ENCODE assay signal across 9 cellular contexts in genomic region chr10:54800677-54801480, GRCh38. TPM values are rescaled to one million over a fixed set of nuclear protein-coding genes. Genes with fewer than 3 reads are reported as not detected.
DNase-seq lines count a peak whose midpoint lies in the region; ATAC-seq and TF ChIP-seq lines count a peak whose summit lies in the region.
"Had no signal": no experiment of that assay in that cellular context is flagged by ENCODE, and none has a peak within 500 bp of the region (broad histone marks: within the 10 kb centered on the region; RNA-seq: fewer than 3 reads in every experiment).

TSS of gene PCDH15 (minus strand) at chr10:54801231. CDS start at chr10:54664262, 136,969 bp downstream.

- no peaks in the 10 kb centered on the region for H3K79me2 ChIP-seq in OCI-LY3 (ENCODE audit: low read length)

- H3K4me3 Mint-ChIP-seq in activated CD8-positive, alpha-beta T cell treated with anti-CD3 and anti-CD28 coated beads, Interleukin-2, amount 10 ng/mL, durations not matched to agents 7 days and 5 days, result no peak within 1 kb of the TSS
- H3K4me3 Mint-ChIP-seq: activated naive CD8-positive, alpha-beta T cell had no signal

- no peak within 1 kb of the TSS for H3K27ac ChIP-seq in OCI-LY3 (ENCODE audit: low read length)
- no peak within 1 kb of the TSS for H3K27ac ChIP-seq in effector memory CD4-positive, alpha-beta T cell (ENCODE audit: insufficient read depth, low read length, poor library complexity, severe bottlenecking)

- H3K4me1 Mint-ChIP-seq in activated CD8-positive, alpha-beta T cell treated with anti-CD3 and anti-CD28 coated beads, Interleukin-2, amount 10 ng/mL, durations not matched to agents 7 days and 5 days (ENCODE audit: low read depth), result no peaks in the 10 kb centered on the region

- TF ChIP-seq CTCF in OCI-LY3 (IDR thresholded peaks at IDR 0.05; ENCODE audit: low read depth, low read length) (peak; percentile 59), mucosa of descending colon (IDR thresholded peaks at IDR 0.05) (no peak)

- no peaks in the 10 kb centered on the region for H3K27me3 ChIP-seq in OCI-LY3 (ENCODE audit: low read depth, low read length)
- H3K27me3 ChIP-seq in effector memory CD4-positive, alpha-beta T cell (replicated peaks; ENCODE audit: control insufficient read depth, insufficient read depth, low read length, poor library complexity, severe bottlenecking), result no peaks in the 10 kb centered on the region

- no peaks in the 10 kb centered on the region for H3K9me3 Mint-ChIP-seq in activated CD8-positive, alpha-beta T cell treated with anti-CD3 and anti-CD28 coated beads, Interleukin-2, amount 10 ng/mL, durations not matched to agents 7 days and 5 days (ENCODE audit: insufficient read depth)

- peak within 1 kb of the TSS; percentile 75 for H3K4me2 ChIP-seq in OCI-LY3 (ENCODE audit: low read length)

- H3K4me1 ChIP-seq in OCI-LY3 (ENCODE audit: low read length) (peaks cover 18% of the 10 kb centered on the region), mucosa of descending colon (ENCODE audit: low read depth) (no peaks in the 10 kb centered on the region)
- no peaks in the 10 kb centered on the region for H3K4me1 ChIP-seq in effector memory CD4-positive, alpha-beta T cell (ENCODE audit: control insufficient read depth, insufficient read depth, low read length, poor library complexity, severe bottlenecking)

- POLR2A ChIA-PET in HEK293T (lab: Yijun Ruan, JAX), result no interaction called here
- POLR2A ChIA-PET in activated CD8-positive, alpha-beta T cell treated with anti-CD3 and anti-CD28 coated beads, Interleukin-2, amount 10 ng/mL, durations not matched to agents 7 days and 5 days (lab: Charles Lee), result no interaction called here

- H3K36me3 ChIP-seq in OCI-LY3 (replicated peaks; ENCODE audit: low read depth, low read length) (no peaks in the 10 kb centered on the region), mucosa of descending colon (ENCODE audit: low read depth) (no peaks in the 10 kb centered on the region)
- no peaks in the 10 kb centered on the region for H3K36me3 ChIP-seq in effector memory CD4-positive, alpha-beta T cell (ENCODE audit: control insufficient read depth, insufficient read depth, low read length)

- peak; percentile 51 for DNase-seq in HEK293T (ENCODE audit: extremely low spot score)
- DNase-seq in glomerular visceral epithelial cell (ENCODE audit: extremely low spot score), result peak; percentile 49
- DNase-seq in renal cortical epithelial cell (ENCODE audit: low read depth), result peak; percentile 80
- no peak for DNase-seq in mucosa of descending colon
- no peak for DNase-seq in activated CD8-positive, alpha-beta T cell treated with anti-CD3 and anti-CD28 coated beads, Interleukin-2, amount 10 ng/mL, durations not matched to agents 7 days and 5 days
- no peak for DNase-seq in NK-92 (lab: John Stamatoyannopoulos, UW; ENCODE audit: unreplicated experiment)
- DNase-seq in effector memory CD4-positive, alpha-beta T cell, result no peak

- H3K9me3 ChIP-seq in OCI-LY3 (ENCODE audit: insufficient read depth, low read length), result no peaks in the 10 kb centered on the region
- no peaks in the 10 kb centered on the region for H3K9me3 ChIP-seq in mucosa of descending colon
- H3K9me3 ChIP-seq in effector memory CD4-positive, alpha-beta T cell (ENCODE audit: control insufficient read depth, low read length), result no peaks in the 10 kb centered on the region

- H3K36me3 Mint-ChIP-seq in activated CD8-positive, alpha-beta T cell treated with anti-CD3 and anti-CD28 coated beads, Interleukin-2, amount 10 ng/mL, durations not matched to agents 7 days and 5 days (ENCODE audit: low read depth), result no peaks in the 10 kb centered on the region
- H3K36me3 Mint-ChIP-seq: activated naive CD8-positive, alpha-beta T cell had no signal

- no peaks in the 10 kb centered on the region for H3K27me3 Mint-ChIP-seq in activated CD8-positive, alpha-beta T cell treated with anti-CD3 and anti-CD28 coated beads, Interleukin-2, amount 10 ng/mL, durations not matched to agents 7 days and 5 days (ENCODE audit: low read depth)
- H3K27me3 Mint-ChIP-seq: activated naive CD8-positive, alpha-beta T cell had no signal

- no peak within 1 kb of the TSS for H3K9ac ChIP-seq in OCI-LY3 (ENCODE audit: low read length)

- H3K4me3 ChIP-seq in OCI-LY3 (ENCODE audit: low read length), result peak within 1 kb of the TSS; percentile 61
- no peak within 1 kb of the TSS for H3K4me3 ChIP-seq in mucosa of descending colon
- H3K4me3 ChIP-seq in effector memory CD4-positive, alpha-beta T cell (ENCODE audit: insufficient read depth, low read depth, low read length, poor library complexity, severe bottlenecking), result no peak within 1 kb of the TSS

- CTCF ChIA-PET in HEK293T (lab: Yijun Ruan, JAX), result interaction anchor here (0.5 kb wide), 1 partner anchor 602 kb away, joined by 4 read pairs; no protein-coding TSS in a partner anchor
- CTCF ChIA-PET in activated CD8-positive, alpha-beta T cell treated with anti-CD3 and anti-CD28 coated beads, Interleukin-2, amount 10 ng/mL, durations not matched to agents 7 days and 5 days (lab: Charles Lee), result no interaction called here

- H2AFZ ChIP-seq in OCI-LY3 (ENCODE audit: low read depth, low read length), result peak within 1 kb of the TSS; percentile 71

- intact Hi-C loops in mucosa of descending colon (cut with DNase I, micrococcal nuclease), result no loop called here

- no peak within 1 kb of the TSS for H3K27ac Mint-ChIP-seq in activated CD8-positive, alpha-beta T cell treated with anti-CD3 and anti-CD28 coated beads, Interleukin-2, amount 10 ng/mL, durations not matched to agents 7 days and 5 days
- H3K27ac Mint-ChIP-seq: activated naive CD8-positive, alpha-beta T cell had no signal

- ATAC-seq in mucosa of descending colon, result no peak
- no peak for ATAC-seq in activated CD8-positive, alpha-beta T cell treated with anti-CD3 and anti-CD28 coated beads, Interleukin-2, amount 10 ng/mL, durations not matched to agents 7 days and 5 days

- no peaks in the 10 kb centered on the region for H4K20me1 ChIP-seq in OCI-LY3 (ENCODE audit: insufficient read depth, low read length)

TF ChIP-seq in HEK293T, 16 proteins besides CTCF, POLR2A, EP300 and RAD21:
- TF ChIP-seq L3MBTL2 (conservative IDR thresholded peaks at IDR 0.05) (no peak; the same call in 1 of the 2 replicates), FOXK2 (IDR thresholded peaks at IDR 0.05) (no peak), NFRKB (IDR thresholded peaks at IDR 0.05) (no peak), LEF1 (IDR thresholded peaks at IDR 0.05; ENCODE audit: borderline replicate concordance) (no peak), TARDBP (IDR thresholded peaks at IDR 0.05) (no peak), CTBP1 (IDR thresholded peaks at IDR 0.05; ENCODE audit: borderline replicate concordance) (no peak), SP1 (IDR thresholded peaks at IDR 0.05) (no peak)

RNA-seq across cellular contexts. Expression of gene PCDH15, which starts in this region (rescaled TPM):
- total RNA-seq in renal cortical epithelial cell (not detected in 2 replicates), mucosa of descending colon (under 1 TPM in 1 of 3 donors, not detected in 2; 0.38 TPM)
- not detected for total RNA-seq in activated CD8-positive, alpha-beta T cell treated with anti-CD3 and anti-CD28 coated beads, Interleukin-2, amount 10 ng/mL, durations not matched to agents 7 days and 5 days

Comparison
In these comparisons a context has a peak if more than half of its experiments do, and no peak if none do; other contexts are left out.
1. Peak in DNase-seq in renal cortical epithelial cell; RNA of the gene not detected or under 1 TPM.
2. DNase-seq: peak in HEK293T (single experiment) and glomerular visceral epithelial cell (single experiment); none in mucosa of descending colon (0 of 3), activated CD8-positive, alpha-beta T cell treated with anti-CD3 and anti-CD28 coated beads, Interleukin-2, amount 10 ng/mL, durations not matched to agents 7 days and 5 days (single experiment), NK-92 (single experiment) and effector memory CD4-positive, alpha-beta T cell (0 of 3).